ENCODE assay signal across 7 cellular contexts in the genomic region with DNA sequence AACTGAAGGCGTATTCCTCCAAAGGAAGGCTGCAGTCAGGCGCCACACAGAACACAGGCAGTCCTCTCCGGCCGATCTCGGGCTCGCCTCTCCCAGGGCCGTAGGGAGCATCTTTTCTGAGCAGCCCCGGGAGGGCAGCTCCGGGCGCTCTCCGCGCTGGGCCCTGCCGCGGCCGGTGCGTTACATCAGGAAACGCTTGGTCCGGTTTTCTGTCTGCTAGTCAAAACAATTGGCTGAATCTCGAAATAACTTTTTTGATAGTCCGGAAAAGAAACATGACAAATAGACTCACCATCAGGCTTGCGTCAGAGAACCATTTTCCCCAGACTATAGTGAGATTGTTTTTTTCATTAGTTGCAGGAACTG.
DNase-seq lines count a peak whose midpoint lies in the region; ATAC-seq, FAIRE-seq and TF ChIP-seq lines count a peak whose summit lies in the region.

No MANE protein-coding gene starts in this region.

- no peak for TF ChIP-seq EP300 in GM12878 (IDR thresholded peaks at IDR 0.05; ENCODE audit: borderline replicate concordance in 1 of 2, control insufficient read depth in 1 of 2, low read depth in 2 of 2, low read length in 2 of 2)
- TF ChIP-seq EP300 in stomach (IDR thresholded peaks at IDR 0.05) = no peak

- H3K4me2 ChIP-seq in Loucy (ENCODE audit: low read depth, low read length, poor library complexity, severe bottlenecking) (peak overlapping the region; percentile 78), GM12878 (ENCODE audit: control insufficient read depth, insufficient read depth) (peak overlapping the region; percentile 94)

- RAD21 ChIA-PET in GM12878 (lab: Charles Lee; ENCODE audit: unreplicated experiment) = interaction anchor here (1.1 kb wide), 1 partner anchor 45 kb away, joined by 3 read pairs; no protein-coding TSS in a partner anchor

- H4K20me1 ChIP-seq in Loucy (ENCODE audit: insufficient read depth, low read length, poor library complexity, severe bottlenecking) = no peaks in the 10 kb centered on the region
- no peaks in the 10 kb centered on the region for H4K20me1 ChIP-seq in GM12878 (ENCODE audit: control insufficient read depth, insufficient read depth)

- H3K36me3 ChIP-seq in Loucy (ENCODE audit: insufficient read depth, low read length) (no peaks in the 10 kb centered on the region), GM12878 (ENCODE audit: control insufficient read depth in 2 of 2, insufficient read depth in 2 of 2, low read length in 1 of 2) (no peaks in the 10 kb centered on the region), kidney epithelial cell (ENCODE audit: control insufficient read depth, insufficient read depth, low read length) (no peaks in the 10 kb centered on the region), stomach (no peaks in the 10 kb centered on the region)

- intact Hi-C loops in GM12878 (cut with micrococcal nuclease; ENCODE audit: unreplicated experiment) (loop anchor here (2.0 kb wide), 1 partner anchor 468 kb away; no protein-coding TSS in a partner anchor), stomach (cut with DNase I; ENCODE audit: low total_unique reads) (no loop called here)

- peak overlapping the region; percentile 63; the same call in 1 of the 2 replicates for H2AFZ ChIP-seq in Loucy (ENCODE audit: low read length)
- H2AFZ ChIP-seq in GM12878 (ENCODE audit: control insufficient read depth, low read depth, low read length) = no peak overlapping the region

- no TSS peak for BruUV-seq in GM12878 (replicated peaks; lab: Mats Ljungman, UMichigan)

- H3K9me2 ChIP-seq in Loucy (replicated peaks; ENCODE audit: low read depth, low read length) = no peaks in the 10 kb centered on the region

- H3K27me3 ChIP-seq in Loucy (ENCODE audit: insufficient read depth, low read length, poor library complexity, severe bottlenecking) (no peaks in the 10 kb centered on the region), GM12878 (replicated peaks in 1 of 2; ENCODE audit: control insufficient read depth in 2 of 2, insufficient read depth in 2 of 2, low read length in 1 of 2) (peaks cover 13 to 31% of the 10 kb centered on the region in 2 experiments), kidney epithelial cell (ENCODE audit: control insufficient read depth, insufficient read depth, low read length) (peaks cover 69% of the 10 kb centered on the region), stomach (peaks cover 25 to 79% (median 70%) of the 10 kb centered on the region in 3 donors)

- peaks cover 18% of the 10 kb centered on the region for H3K79me2 ChIP-seq in Loucy (ENCODE audit: insufficient read depth, low read length)
- H3K79me2 ChIP-seq in GM12878 (ENCODE audit: control insufficient read depth, insufficient read depth, low read length) = no peaks in the 10 kb centered on the region

- WGBS in GM12878 (ENCODE audit: insufficient coverage, insufficient replicate concordance, low lambda C conversion rate, missing lambda C conversion rate) = 5% methylated on average over 20 of the region's 21 CpGs
- 4 to 7% (median 5%) methylated on average over 21 of the region's 21 CpGs for WGBS in stomach, 5 donors

- 0 out of 2 replicates have a peak, but pooled peaks cover 3% of the 10 kb centered on the region for H3F3A ChIP-seq in Loucy (ENCODE audit: low read depth)

- ATAC-seq in GM12878 = peak; percentile 47

- H3K4me3 ChIP-seq in GM12875 (ENCODE audit: low read depth, low read length) (peak overlapping the region; percentile 28), Loucy (ENCODE audit: low read length, poor library complexity, severe bottlenecking) (peak overlapping the region; percentile 71), GM12878 (peak overlapping the region; percentile 50; the same call in 1 of the 2 replicates), kidney epithelial cell (ENCODE audit: low read depth, low read length) (peak overlapping the region; percentile 26), stomach (peak overlapping the region; percentile 26 to 50 (median 36))

- TF ChIP-seq CTCF in GM12875 (IDR thresholded peaks at IDR 0.05; ENCODE audit: borderline replicate concordance, insufficient read depth, low read depth, low read length) (no peak), Loucy (conservative IDR thresholded peaks at IDR 0.05; ENCODE audit: low read length) (no peak), GM12878 (IDR thresholded peaks at IDR 0.05 in 2 of 3, conservative IDR thresholded peaks at IDR 0.05 in 1 of 3; ENCODE audit: control insufficient read depth in 2 of 3, extremely low read depth in 1 of 3, insufficient read depth in 1 of 3, low read depth in 3 of 3, low read length in 3 of 3) (no peak), kidney epithelial cell (IDR thresholded peaks at IDR 0.05; ENCODE audit: insufficient read depth, low read length, poor library complexity, severe bottlenecking) (no peak), stomach (IDR thresholded peaks at IDR 0.05) (no peak)

- in situ Hi-C loops in GM12878 (cut with MboI) = loop anchor here (5.0 kb wide), 1 partner anchor 97 kb away; no protein-coding TSS in a partner anchor

- no peak for FAIRE-seq in GM12878 (lab: Jason Lieb, UNC)

- DNase-seq in GM12878 (ENCODE audit: low read depth, low spot score) (no peak), kidney epithelial cell (ENCODE audit: low read depth) (no peak), stomach (no peak), D341Med (ENCODE audit: low spot score) (no peak), OCI-M2 (lab: John Stamatoyannopoulos, UW; ENCODE audit: unreplicated experiment) (no peak)

- CTCF ChIA-PET in GM12878 (lab: Yijun Ruan, JAX) = interaction anchor here (0.6 to 1.6 kb wide), 2 partner anchors 48 to 52 kb away, joined by 4 read pairs; no protein-coding TSS in a partner anchor

- H3K27ac ChIP-seq in GM12878 (ENCODE audit: control insufficient read depth, insufficient read depth) (no peak overlapping the region), stomach (peak overlapping the region in 3 of 5 donors; percentile 12 to 34 (median 27))

- peaks cover 27% of the 10 kb centered on the region for H3K4me1 ChIP-seq in Loucy (ENCODE audit: insufficient read depth, low read length, poor library complexity, severe bottlenecking)
- peaks cover 51% of the 10 kb centered on the region for H3K4me1 ChIP-seq in GM12878 (ENCODE audit: control insufficient read depth, insufficient read depth, low read length)
- H3K4me1 ChIP-seq in stomach = peaks cover 31 to 64% (median 49%) of the 10 kb centered on the region in 4 donors

- no peaks in the 10 kb centered on the region for H3K9me3 ChIP-seq in Loucy (ENCODE audit: insufficient read depth, low read depth, low read length)
- peaks cover 31% of the 10 kb centered on the region for H3K9me3 ChIP-seq in GM12878 (replicated peaks; ENCODE audit: control insufficient read depth, insufficient read depth, low read length)
- H3K9me3 ChIP-seq in stomach = peaks cover 0 to 9% (median 0%) of the 10 kb centered on the region in 4 donors

- TF ChIP-seq POLR2A in GM12878 (IDR thresholded peaks at IDR 0.05; ENCODE audit: low read depth, low read length) = no peak
- TF ChIP-seq POLR2A in stomach (IDR thresholded peaks at IDR 0.05) = no peak

- POLR2A ChIA-PET in GM12878 (lab: Charles Lee) = no interaction called here

- SMC1A ChIA-PET in GM12878 (lab: Charles Lee; ENCODE audit: uncharacterized antibody, unreplicated experiment) = no interaction called here

- TF ChIP-seq RAD21 in GM12878 (IDR thresholded peaks at IDR 0.05; ENCODE audit: insufficient read depth, low read depth, low read length) = no peak

- peak overlapping the region; percentile 52 for H3K9ac ChIP-seq in Loucy (ENCODE audit: low read depth, low read length, poor library complexity, severe bottlenecking)
- H3K9ac ChIP-seq in GM12878 (ENCODE audit: control insufficient read depth, insufficient read depth, low read length) = no peak overlapping the region

TF ChIP-seq in GM12878, 131 proteins besides CTCF, POLR2A, EP300 and RAD21 (continues in another document):
- TF ChIP-seq ZBED1 (IDR thresholded peaks at IDR 0.05; ENCODE audit: borderline replicate concordance) (no peak), HDAC2 (IDR thresholded peaks at IDR 0.05) (no peak), SUZ12 (IDR thresholded peaks at IDR 0.05; ENCODE audit: unreplicated experiment) (no peak), ZZZ3 (IDR thresholded peaks at IDR 0.05; ENCODE audit: control insufficient read depth, insufficient read length, low read depth) (no peak), IRF4 (IDR thresholded peaks at IDR 0.05; ENCODE audit: low read depth, low read length) (no peak)
- TF ChIP-seq, protein P1, sequence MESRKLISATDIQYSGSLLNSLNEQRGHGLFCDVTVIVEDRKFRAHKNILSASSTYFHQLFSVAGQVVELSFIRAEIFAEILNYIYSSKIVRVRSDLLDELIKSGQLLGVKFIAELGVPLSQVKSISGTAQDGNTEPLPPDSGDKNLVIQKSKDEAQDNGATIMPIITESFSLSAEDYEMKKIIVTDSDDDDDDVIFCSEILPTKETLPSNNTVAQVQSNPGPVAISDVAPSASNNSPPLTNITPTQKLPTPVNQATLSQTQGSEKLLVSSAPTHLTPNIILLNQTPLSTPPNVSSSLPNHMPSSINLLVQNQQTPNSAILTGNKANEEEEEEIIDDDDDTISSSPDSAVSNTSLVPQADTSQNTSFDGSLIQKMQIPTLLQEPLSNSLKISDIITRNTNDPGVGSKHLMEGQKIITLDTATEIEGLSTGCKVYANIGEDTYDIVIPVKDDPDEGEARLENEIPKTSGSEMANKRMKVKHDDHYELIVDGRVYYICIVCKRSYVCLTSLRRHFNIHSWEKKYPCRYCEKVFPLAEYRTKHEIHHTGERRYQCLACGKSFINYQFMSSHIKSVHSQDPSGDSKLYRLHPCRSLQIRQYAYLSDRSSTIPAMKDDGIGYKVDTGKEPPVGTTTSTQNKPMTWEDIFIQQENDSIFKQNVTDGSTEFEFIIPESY (IDR thresholded peaks at IDR 0.05) = no peak
- TF ChIP-seq, protein P2, sequence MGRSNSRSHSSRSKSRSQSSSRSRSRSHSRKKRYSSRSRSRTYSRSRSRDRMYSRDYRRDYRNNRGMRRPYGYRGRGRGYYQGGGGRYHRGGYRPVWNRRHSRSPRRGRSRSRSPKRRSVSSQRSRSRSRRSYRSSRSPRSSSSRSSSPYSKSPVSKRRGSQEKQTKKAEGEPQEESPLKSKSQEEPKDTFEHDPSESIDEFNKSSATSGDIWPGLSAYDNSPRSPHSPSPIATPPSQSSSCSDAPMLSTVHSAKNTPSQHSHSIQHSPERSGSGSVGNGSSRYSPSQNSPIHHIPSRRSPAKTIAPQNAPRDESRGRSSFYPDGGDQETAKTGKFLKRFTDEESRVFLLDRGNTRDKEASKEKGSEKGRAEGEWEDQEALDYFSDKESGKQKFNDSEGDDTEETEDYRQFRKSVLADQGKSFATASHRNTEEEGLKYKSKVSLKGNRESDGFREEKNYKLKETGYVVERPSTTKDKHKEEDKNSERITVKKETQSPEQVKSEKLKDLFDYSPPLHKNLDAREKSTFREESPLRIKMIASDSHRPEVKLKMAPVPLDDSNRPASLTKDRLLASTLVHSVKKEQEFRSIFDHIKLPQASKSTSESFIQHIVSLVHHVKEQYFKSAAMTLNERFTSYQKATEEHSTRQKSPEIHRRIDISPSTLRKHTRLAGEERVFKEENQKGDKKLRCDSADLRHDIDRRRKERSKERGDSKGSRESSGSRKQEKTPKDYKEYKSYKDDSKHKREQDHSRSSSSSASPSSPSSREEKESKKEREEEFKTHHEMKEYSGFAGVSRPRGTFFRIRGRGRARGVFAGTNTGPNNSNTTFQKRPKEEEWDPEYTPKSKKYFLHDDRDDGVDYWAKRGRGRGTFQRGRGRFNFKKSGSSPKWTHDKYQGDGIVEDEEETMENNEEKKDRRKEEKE (IDR thresholded peaks at IDR 0.05) = no peak
